Comparison of ENCODE assay signal across 8 cellular contexts in the genomic region with DNA sequence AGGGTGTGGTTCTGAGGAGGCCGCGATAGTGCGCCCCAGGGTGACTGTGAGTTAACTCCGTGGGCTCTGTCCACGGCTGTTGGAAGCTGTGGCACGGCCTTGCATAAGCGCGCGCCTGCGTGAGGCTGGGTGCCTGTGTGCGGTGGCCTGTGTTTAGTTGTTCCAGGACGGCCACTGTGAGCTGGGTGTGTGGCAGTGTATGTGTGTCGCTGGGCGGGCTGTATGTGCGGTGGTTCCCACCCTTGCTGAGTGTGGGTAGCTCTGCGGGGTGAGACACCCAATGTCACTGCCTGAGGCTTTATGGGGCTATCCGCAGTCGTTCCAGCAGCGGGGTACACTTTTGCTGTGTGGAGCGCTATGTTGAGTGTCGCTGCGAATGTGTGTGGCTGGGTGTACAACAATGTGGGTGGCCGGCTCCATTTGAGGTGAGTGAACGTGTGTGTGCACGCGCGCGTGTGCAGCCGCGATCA. TPM values are rescaled to one million over a fixed set of nuclear protein-coding genes. Genes with fewer than 3 reads are reported as not detected.
A peak's percentile ranks its signal among the peaks of the same experiment; 100 is the strongest.
DNase-seq lines count a peak whose midpoint lies in the region; ATAC-seq and TF ChIP-seq lines count a peak whose summit lies in the region.

No MANE protein-coding gene starts in this region.

- peak overlapping the region; percentile 97 for H3K4me3 Mint-ChIP-seq in activated CD8-positive, alpha-beta memory T cell treated with anti-CD3 and anti-CD28 coated beads, Interleukin-2, amount 10 ng/mL, durations not matched to agents 7 days and 5 days

- peaks cover 3% of the 10 kb centered on the region for H3K27me3 Mint-ChIP-seq in activated CD8-positive, alpha-beta memory T cell treated with anti-CD3 and anti-CD28 coated beads, Interleukin-2, amount 10 ng/mL, durations not matched to agents 7 days and 5 days

- peaks cover 81% of the 10 kb centered on the region for H3K4me1 Mint-ChIP-seq in activated CD8-positive, alpha-beta memory T cell treated with anti-CD3 and anti-CD28 coated beads, Interleukin-2, amount 10 ng/mL, durations not matched to agents 7 days and 5 days

- peak; percentile 24 for ATAC-seq in activated CD8-positive, alpha-beta memory T cell treated with anti-CD3 and anti-CD28 coated beads, Interleukin-2, amount 10 ng/mL, durations not matched to agents 7 days and 5 days
- ATAC-seq in PC-3 (peak; percentile 6), upper lobe of right lung (peak; percentile 7), GM18519 (IDR thresholded peaks at IDR 0.05; ENCODE audit: low FRiP score, unreplicated experiment) (no peak)

- TF ChIP-seq CTCF in PC-3 (conservative IDR thresholded peaks at IDR 0.05; ENCODE audit: low read depth, low read length) (no peak), upper lobe of right lung (IDR thresholded peaks at IDR 0.05) (no peak)

- H3K27ac ChIP-seq in PC-3 (ENCODE audit: low read length) (no peak overlapping the region), duodenal mucosa (ENCODE audit: low read depth, low read length) (peak overlapping the region; percentile 81), upper lobe of right lung (peak overlapping the region; percentile 92)

- H3K79me2 ChIP-seq in PC-3 (ENCODE audit: low read length), result peaks cover 42% of the 10 kb centered on the region

- POLR2A ChIA-PET in PC-3 (lab: Charles Lee; ENCODE audit: unreplicated experiment), result no interaction called here

- no peaks in the 10 kb centered on the region for H3F3A ChIP-seq in PC-3 (ENCODE audit: low read length, unreplicated experiment)

- peak overlapping the region; percentile 91 for H2AFZ ChIP-seq in PC-3 (ENCODE audit: low read length)

- BruUV-seq in PC-3 (replicated peaks; lab: Mats Ljungman, UMichigan), result no TSS peak

- H3K4me1 ChIP-seq in PC-3 (ENCODE audit: insufficient read depth, low read length) (peaks cover 37% of the 10 kb centered on the region), duodenal mucosa (ENCODE audit: control insufficient read depth in 1 of 2, insufficient read depth in 2 of 2, low read length in 2 of 2) (peaks cover 55 to 78% of the 10 kb centered on the region in 2 donors), mononuclear cell (ENCODE audit: insufficient read depth, low read length) (peaks cover 92% of the 10 kb centered on the region), upper lobe of right lung (peaks cover 61% of the 10 kb centered on the region)

- no peak overlapping the region; the same call in 1 of the 2 replicates for H3K9ac ChIP-seq in PC-3 (ENCODE audit: low read length)
- peak overlapping the region; percentile 39 to 61 for H3K9ac ChIP-seq in duodenal mucosa (ENCODE audit: low read depth in 1 of 2, low read length in 2 of 2)

- peaks cover 9% of the 10 kb centered on the region; the same call in 1 of the 2 replicates for H4K20me1 ChIP-seq in PC-3 (ENCODE audit: low read length)

- H3K36me3 Mint-ChIP-seq in activated CD8-positive, alpha-beta memory T cell treated with anti-CD3 and anti-CD28 coated beads, Interleukin-2, amount 10 ng/mL, durations not matched to agents 7 days and 5 days, result peaks cover 12% of the 10 kb centered on the region

- peak; percentile 76 for DNase-seq in activated CD8-positive, alpha-beta memory T cell treated with anti-CD3 and anti-CD28 coated beads, Interleukin-2, amount 10 ng/mL, durations not matched to agents 7 days and 5 days
- DNase-seq in activated CD8-positive, alpha-beta memory T cell treated with anti-CD3 and anti-CD28 coated beads for 24 hours, result no peak
- DNase-seq in PC-3 (no peak), upper lobe of right lung (peak; percentile 82), glomerular visceral epithelial cell (ENCODE audit: extremely low spot score) (no peak)

- H3K4me2 ChIP-seq in PC-3 (ENCODE audit: low read length), result peak overlapping the region; percentile 99

- peak overlapping the region; percentile 89 for H3K27ac Mint-ChIP-seq in activated CD8-positive, alpha-beta memory T cell treated with anti-CD3 and anti-CD28 coated beads, Interleukin-2, amount 10 ng/mL, durations not matched to agents 7 days and 5 days

- H3K9me2 ChIP-seq in PC-3 (replicated peaks; ENCODE audit: low read length), result no peaks in the 10 kb centered on the region

- CTCF ChIA-PET in activated CD8-positive, alpha-beta memory T cell treated with anti-CD3 and anti-CD28 coated beads, Interleukin-2, amount 10 ng/mL, durations not matched to agents 7 days and 5 days (lab: Charles Lee), result interaction anchor here (0.5 to 17.3 kb wide), 16 partner anchors 8 to 214 kb away, joined by 3 to 278 read pairs (median 4); partner anchors contain the start of genes GDF15, IQCN, JUND and PGPEP1
- CTCF ChIA-PET in PC-3 (lab: Charles Lee), result interaction anchor here (0.6 to 0.7 kb wide), 2 partner anchors 90 to 139 kb away, joined by 3 read pairs; no protein-coding TSS in a partner anchor

- peak overlapping the region; percentile 91 for H3K4me3 ChIP-seq in PC-3 (ENCODE audit: low read length)
- peak overlapping the region; percentile 67 to 69 for H3K4me3 ChIP-seq in duodenal mucosa (ENCODE audit: low read depth in 1 of 2, low read length in 2 of 2)
- H3K4me3 ChIP-seq in mononuclear cell (ENCODE audit: low read length), result peak overlapping the region; percentile 41
- H3K4me3 ChIP-seq in upper lobe of right lung, result peak overlapping the region; percentile 72

- intact Hi-C loops in PC-3 (cut with micrococcal nuclease), result loop anchor here (1.0 to 10.0 kb wide), 3 partner anchors 41 to 214 kb away; partner anchors contain the start of genes IQCN and RAB3A
- intact Hi-C loops in upper lobe of right lung (cut with DNase I), result no loop called here

- H3K9me3 Mint-ChIP-seq in activated CD8-positive, alpha-beta memory T cell treated with anti-CD3 and anti-CD28 coated beads, Interleukin-2, amount 10 ng/mL, durations not matched to agents 7 days and 5 days (ENCODE audit: low read depth), result no peaks in the 10 kb centered on the region

- H3K9me3 ChIP-seq in PC-3 (ENCODE audit: low read length), result no peaks in the 10 kb centered on the region
- H3K9me3 ChIP-seq in duodenal mucosa (ENCODE audit: control insufficient read depth in 1 of 2, low read length in 2 of 2), result no peaks in the 10 kb centered on the region
- H3K9me3 ChIP-seq in mononuclear cell (ENCODE audit: low read depth, low read length), result no peaks in the 10 kb centered on the region
- no peaks in the 10 kb centered on the region for H3K9me3 ChIP-seq in upper lobe of right lung

- H3K27me3 ChIP-seq in PC-3 (ENCODE audit: low read length), result no peaks in the 10 kb centered on the region
- H3K27me3 ChIP-seq in duodenal mucosa (ENCODE audit: control insufficient read depth in 1 of 2, insufficient read depth in 2 of 2, low read length in 2 of 2), result peaks cover 21 to 22% of the 10 kb centered on the region in 2 donors
- no peaks in the 10 kb centered on the region for H3K27me3 ChIP-seq in mononuclear cell (ENCODE audit: insufficient read depth, low read length)
- no peaks in the 10 kb centered on the region for H3K27me3 ChIP-seq in upper lobe of right lung

- H3K36me3 ChIP-seq in PC-3 (ENCODE audit: low read depth, low read length), result no peaks in the 10 kb centered on the region
- peaks cover 0 to 5% of the 10 kb centered on the region in 2 donors for H3K36me3 ChIP-seq in duodenal mucosa (ENCODE audit: control insufficient read depth in 1 of 2, insufficient read depth in 2 of 2, low read length in 2 of 2)
- no peaks in the 10 kb centered on the region for H3K36me3 ChIP-seq in upper lobe of right lung

RNA-seq across cellular contexts. Expression of gene SSBP4, which starts 0.4 kb away (rescaled TPM):
- total RNA-seq in activated CD8-positive, alpha-beta memory T cell treated with anti-CD3 and anti-CD28 coated beads, Interleukin-2, amount 10 ng/mL, durations not matched to agents 7 days and 5 days, result 100 to 1,000 TPM; 197 to 247 TPM
- 97.5 and 99.9 TPM in 2 replicates for total RNA-seq in PC-3 (2014; rRNA removed)
- total RNA-seq in mononuclear cell, result 46.2 TPM
- total RNA-seq in upper lobe of right lung, result 57.3 TPM

RNA-seq across cellular contexts. Expression of gene ISYNA1, which starts 19.2 kb away (rescaled TPM):
- total RNA-seq in activated CD8-positive, alpha-beta memory T cell treated with anti-CD3 and anti-CD28 coated beads, Interleukin-2, amount 10 ng/mL, durations not matched to agents 7 days and 5 days, result 10 to 100 TPM; 29.6 to 30.0 TPM
- total RNA-seq in PC-3 (2014; rRNA removed) (19.4 TPM in 2 replicates), mononuclear cell (7.8 TPM), upper lobe of right lung (34.6 TPM)

RNA-seq across cellular contexts. Expression of gene LRRC25, which starts 21.3 kb away (rescaled TPM):
- under 1 TPM in 1 of 2 experiments, not detected in 1; 0.12 TPM for total RNA-seq in activated CD8-positive, alpha-beta memory T cell treated with anti-CD3 and anti-CD28 coated beads, Interleukin-2, amount 10 ng/mL, durations not matched to agents 7 days and 5 days
- not detected in 2 replicates for total RNA-seq in PC-3 (2014; rRNA removed)
- 32.7 TPM for total RNA-seq in mononuclear cell
- total RNA-seq in upper lobe of right lung, result 22.7 TPM

RNA-seq across cellular contexts. Expression of gene GDF15, which starts 32.8 kb away (rescaled TPM):
- not detected for total RNA-seq in activated CD8-positive, alpha-beta memory T cell treated with anti-CD3 and anti-CD28 coated beads, Interleukin-2, amount 10 ng/mL, durations not matched to agents 7 days and 5 days
- total RNA-seq in PC-3 (2014; rRNA removed) (84.3 and 105 TPM in 2 replicates), mononuclear cell (not detected), upper lobe of right lung (105 TPM)

Comparison
In these comparisons a context has a peak if more than half of its experiments do, and no peak if none do; other contexts are left out.
1. DNase-seq: peak in activated CD8-positive, alpha-beta memory T cell treated with anti-CD3 and anti-CD28 coated beads, Interleukin-2, amount 10 ng/mL, durations not matched to agents 7 days and 5 days (single experiment) and upper lobe of right lung (single experiment); none in activated CD8-positive, alpha-beta memory T cell treated with anti-CD3 and anti-CD28 coated beads for 24 hours (single experiment), PC-3 (single experiment) and glomerular visceral epithelial cell (single experiment).
2. H3K4me3 ChIP-seq: peak in every context shown above with its lines; median percentile 91 in PC-3; 72 in upper lobe of right lung; 68 in duodenal mucosa; 41 in mononuclear cell.
3. RNA of gene LRRC25, which starts 21.3 kb away (total RNA-seq): 32.7 TPM in mononuclear cell (single experiment) and 22.7 TPM in upper lobe of right lung (single experiment); 0.12 TPM in activated CD8-positive, alpha-beta memory T cell treated with anti-CD3 and anti-CD28 coated beads, Interleukin-2, amount 10 ng/mL, durations not matched to agents 7 days and 5 days and not detected in PC-3; every median in the first group is over 10 times any median in the second.